In the genomic region with DNA sequence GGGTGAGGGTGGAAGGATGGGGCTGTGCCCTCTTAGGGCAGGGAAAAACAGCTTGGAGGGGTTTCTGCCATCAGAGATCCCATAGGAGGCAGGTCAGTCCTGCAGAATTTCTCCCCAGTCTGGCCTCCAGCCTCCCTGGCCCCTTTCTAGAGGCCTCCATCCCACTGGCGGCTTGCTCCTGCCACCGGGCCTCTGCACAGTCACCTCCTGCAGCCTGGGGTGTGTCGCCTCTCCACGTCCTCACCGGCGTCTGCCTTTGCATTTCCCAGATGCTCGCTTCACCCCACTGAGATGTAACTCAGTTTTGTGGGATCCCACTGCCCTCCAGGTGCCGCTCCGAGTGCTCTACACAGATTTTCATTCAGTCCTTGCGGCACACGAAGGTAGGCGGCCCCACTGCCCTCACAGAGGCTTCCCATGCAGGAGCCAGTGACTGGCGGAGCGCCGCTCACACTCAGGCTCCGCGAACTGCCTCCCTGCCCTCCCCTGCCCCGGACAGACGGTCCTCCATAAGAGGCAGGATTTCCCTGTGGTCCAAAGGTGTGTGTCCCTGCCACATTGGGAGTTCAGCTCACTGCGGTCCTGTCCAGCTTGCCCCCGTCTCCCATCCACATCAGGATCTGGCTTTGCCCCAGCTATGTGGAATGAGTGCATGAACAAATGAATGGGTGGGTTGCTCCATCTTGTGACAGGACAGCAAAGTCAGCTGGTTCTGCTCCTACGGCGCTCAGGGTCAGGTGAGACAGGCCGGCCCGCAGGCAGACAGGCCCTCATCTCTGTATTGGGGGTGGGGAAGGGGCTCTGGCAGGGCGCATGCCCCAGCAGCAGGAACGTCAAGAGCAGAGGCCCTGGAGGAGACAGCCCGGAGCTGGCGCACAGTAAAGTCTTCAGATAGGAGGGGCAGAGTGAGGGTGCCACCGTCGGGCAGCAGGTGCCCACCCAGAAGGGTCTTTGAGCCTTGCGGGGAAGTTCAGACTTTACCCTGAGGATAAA, we compare ENCODE assay signal across 23 cellular contexts. TPM values are rescaled to one million over a fixed set of nuclear protein-coding genes. Genes with fewer than 3 reads are reported as not detected.
DNase-seq lines count a peak whose midpoint lies in the region; ATAC-seq and TF ChIP-seq lines count a peak whose summit lies in the region.
"Had no signal": no experiment of that assay in that cellular context is flagged by ENCODE, and none has a peak within 500 bp of the region (broad histone marks: within the 10 kb centered on the region; RNA-seq: fewer than 3 reads in every experiment).

No MANE protein-coding gene starts in this region.

- peak overlapping the region; percentile 93 for H3K4me2 ChIP-seq in GM23338
- peak overlapping the region; percentile 73 for H3K4me2 ChIP-seq in neural progenitor cell

- DNase-seq in GM23338 (ENCODE audit: low spot score) (peak; percentile 21), NT2/D1 (ENCODE audit: low read depth, low spot score) (no peak), ecto neural progenitor cell (ENCODE audit: low spot score) (peak; percentile 45), neural progenitor cell (ENCODE audit: low spot score) (no peak), NCI-H1436 (lab: John Stamatoyannopoulos, UW) (no peak), SHP77 (lab: John Stamatoyannopoulos, UW) (no peak), hippocampal formation (lab: John Stamatoyannopoulos, UW) (no peak)
- DNase-seq in natural killer cell treated with Interleukin-12 subunit alpha and Interleukin-12 subunit beta and Interleukin-15 and Interleukin-18, amount 100 ng/mL, for 72 hours (ENCODE audit: low spot score): no peak
- DNase-seq: ACHN; activated CD4-positive, alpha-beta memory T cell treated with anti-CD3 and anti-CD28 coated beads, Interleukin-2, amount 10 ng/mL, durations not matched to agents 7 days and 5 days; activated CD4-positive, alpha-beta T cell treated with anti-CD3 and anti-CD28 coated beads for 1 hour; heart right ventricle; MM.1S; NCI-H2081 treated with DMSO at 0.1 percent for 48 hours; NCI-H774; ovary; small intestine; stimulated activated CD4-positive, alpha-beta T cell treated with anti-CD3 and anti-CD28 coated beads, Interleukin-2, amount 100 ng/mL, for 24 hours; T-helper 2 cell; trophoblast cell had no signal

- H4K20me1 ChIP-seq in GM23338 (replicated peaks; ENCODE audit: insufficient read depth) (peaks cover 5% of the 10 kb centered on the region; the same call in 1 of the 2 replicates), neural progenitor cell (ENCODE audit: low read depth) (peaks cover 36% of the 10 kb centered on the region)

- H3K4me1 ChIP-seq in GM23338 (ENCODE audit: insufficient read depth): peaks cover 31% of the 10 kb centered on the region
- H3K4me1 ChIP-seq in NT2/D1 (ENCODE audit: insufficient read depth, insufficient read length): peaks cover 11% of the 10 kb centered on the region
- H3K4me1 ChIP-seq in neural progenitor cell: peaks cover 6% of the 10 kb centered on the region

- H3K9me3 Mint-ChIP-seq in GM23338 (peaks cover 9% of the 10 kb centered on the region), neural progenitor cell (peaks cover 4% of the 10 kb centered on the region)
- peaks cover 3% of the 10 kb centered on the region for H3K9me3 Mint-ChIP-seq in natural killer cell treated with Interleukin-12 subunit alpha and Interleukin-12 subunit beta and Interleukin-15 and Interleukin-18, amount 100 ng/mL, for 72 hours

- H3K27me3 Mint-ChIP-seq in GM23338 (ENCODE audit: insufficient read depth, low read depth, poor library complexity) (peaks cover 63% of the 10 kb centered on the region), neural progenitor cell (ENCODE audit: insufficient read depth, low read depth) (peaks cover 37% of the 10 kb centered on the region)
- H3K27me3 Mint-ChIP-seq in natural killer cell treated with Interleukin-12 subunit alpha and Interleukin-12 subunit beta and Interleukin-15 and Interleukin-18, amount 100 ng/mL, for 72 hours: peaks cover 36 to 48% of the 10 kb centered on the region in 2 donors

- H3K27ac ChIP-seq in GM23338 (ENCODE audit: low read depth) (no peak overlapping the region), neural progenitor cell (no peak overlapping the region)
- H3K27ac ChIP-seq: heart right ventricle, ovary had no signal

- H3K4me3 Mint-ChIP-seq in GM23338 (peak overlapping the region; percentile 47), neural progenitor cell (no peak overlapping the region)
- no peak overlapping the region for H3K4me3 Mint-ChIP-seq in natural killer cell treated with Interleukin-12 subunit alpha and Interleukin-12 subunit beta and Interleukin-15 and Interleukin-18, amount 100 ng/mL, for 72 hours
- H3K4me3 Mint-ChIP-seq: activated CD4-positive, alpha-beta memory T cell treated with anti-CD3 and anti-CD28 coated beads, Interleukin-2, amount 10 ng/mL, durations not matched to agents 7 days and 5 days had no signal

- H3K4me1 Mint-ChIP-seq in GM23338: peaks cover 24% of the 10 kb centered on the region
- H3K4me1 Mint-ChIP-seq in neural progenitor cell: peaks cover 17% of the 10 kb centered on the region
- peaks cover 0 to 10% of the 10 kb centered on the region in 2 donors for H3K4me1 Mint-ChIP-seq in natural killer cell treated with Interleukin-12 subunit alpha and Interleukin-12 subunit beta and Interleukin-15 and Interleukin-18, amount 100 ng/mL, for 72 hours (ENCODE audit: low read depth in 2 of 2)

- no peaks in the 10 kb centered on the region for H3K9me2 ChIP-seq in GM23338 (ENCODE audit: insufficient read depth)

- H3K9ac ChIP-seq in NT2/D1 (ENCODE audit: insufficient read length, low read depth) (peak overlapping the region; percentile 47), neural progenitor cell (no peak overlapping the region)

- TF ChIP-seq CTCF in GM23338 (conservative IDR thresholded peaks at IDR 0.05; ENCODE audit: low read depth in 2 of 2) (peak in 1 of 2 experiments; percentile 20; a peak in 1 of 4 replicates), neural progenitor cell (IDR thresholded peaks at IDR 0.05) (no peak)

- H2AFZ ChIP-seq in GM23338: peak overlapping the region; percentile 28; the same call in 1 of the 2 replicates
- no peak overlapping the region for H2AFZ ChIP-seq in neural progenitor cell (replicated peaks)

- H3K9me3 ChIP-seq in NT2/D1 (ENCODE audit: insufficient read depth, low read length): peaks cover 4% of the 10 kb centered on the region
- peaks cover 4% of the 10 kb centered on the region for H3K9me3 ChIP-seq in neural progenitor cell (ENCODE audit: low read depth)
- H3K9me3 ChIP-seq: ovary had no signal

- H3F3A ChIP-seq in GM23338 (replicated peaks; ENCODE audit: low read depth) (peaks cover 11% of the 10 kb centered on the region), neural progenitor cell (ENCODE audit: low read depth) (peaks cover 6% of the 10 kb centered on the region)

- H3K36me3 ChIP-seq in GM23338 (ENCODE audit: insufficient read depth) (no peaks in the 10 kb centered on the region), NT2/D1 (ENCODE audit: insufficient read depth, insufficient read length, low read length) (peaks cover 2% of the 10 kb centered on the region), neural progenitor cell (no peaks in the 10 kb centered on the region)
- H3K36me3 ChIP-seq: heart right ventricle, ovary had no signal

- peak overlapping the region; percentile 83 for H3K4me3 ChIP-seq in GM23338
- H3K4me3 ChIP-seq in NT2/D1 (ENCODE audit: insufficient read length, low read depth): no peak overlapping the region
- H3K4me3 ChIP-seq in neural progenitor cell: no peak overlapping the region
- H3K4me3 ChIP-seq: heart right ventricle, ovary had no signal

- H3K36me3 Mint-ChIP-seq in GM23338 (ENCODE audit: low read depth) (peaks cover 2% of the 10 kb centered on the region; the same call in 2 of the 3 replicates), neural progenitor cell (peaks cover 1% of the 10 kb centered on the region)
- H3K36me3 Mint-ChIP-seq in natural killer cell treated with Interleukin-12 subunit alpha and Interleukin-12 subunit beta and Interleukin-15 and Interleukin-18, amount 100 ng/mL, for 72 hours: no peaks in the 10 kb centered on the region

- H3K79me2 ChIP-seq in GM23338 (replicated peaks; ENCODE audit: insufficient read depth) (no peaks in the 10 kb centered on the region), neural progenitor cell (ENCODE audit: low read depth) (no peaks in the 10 kb centered on the region)

- ATAC-seq in GM23338: peak; percentile 9
- ATAC-seq in natural killer cell treated with Interleukin-12 subunit alpha and Interleukin-12 subunit beta and Interleukin-15 and Interleukin-18, amount 100 ng/mL, for 72 hours: no peak
- ATAC-seq: esophagus mucosa had no signal

- H3K27ac Mint-ChIP-seq in GM23338 (no peak overlapping the region), neural progenitor cell (no peak overlapping the region)
- H3K27ac Mint-ChIP-seq in natural killer cell treated with Interleukin-12 subunit alpha and Interleukin-12 subunit beta and Interleukin-15 and Interleukin-18, amount 100 ng/mL, for 72 hours: no peak overlapping the region
- H3K27ac Mint-ChIP-seq: activated CD4-positive, alpha-beta memory T cell treated with anti-CD3 and anti-CD28 coated beads, Interleukin-2, amount 10 ng/mL, durations not matched to agents 7 days and 5 days had no signal

- H3K27me3 ChIP-seq in GM23338 (ENCODE audit: insufficient read depth): peaks cover 80% of the 10 kb centered on the region
- peaks cover 42% of the 10 kb centered on the region for H3K27me3 ChIP-seq in NT2/D1 (ENCODE audit: insufficient read depth, insufficient read length)
- H3K27me3 ChIP-seq in neural progenitor cell: peaks cover 93% of the 10 kb centered on the region
- H3K27me3 ChIP-seq: ovary had no signal

TF ChIP-seq in GM23338, 12 proteins besides CTCF, POLR2A, EP300 and RAD21 (continues in another document):
- TF ChIP-seq CREB1 (CRISPR knock-in tag; IDR thresholded peaks at IDR 0.05; ENCODE audit: low read depth): no peak

RNA-seq across cellular contexts. Expression of gene TMEM271, which starts 2.7 kb away (rescaled TPM):
- total RNA-seq in GM23338 (2014; rRNA removed; shearing (Covaris generic)): 0.62 TPM in 1 of 2 replicates, not detected in the other
- polyA plus RNA-seq in GM23338 (2016; fragmentation: Nextera tagmentation; extraction: Ambion mirVana): 0.11 and 0.21 TPM in 2 replicates
- total RNA-seq in neural progenitor cell (ENCODE audit: low replicate concordance): not detected in 2 replicates
- total RNA-seq in natural killer cell treated with Interleukin-12 subunit alpha and Interleukin-12 subunit beta and Interleukin-15 and Interleukin-18, amount 100 ng/mL, for 72 hours: not detected
- total RNA-seq: activated CD4-positive, alpha-beta memory T cell treated with anti-CD3 and anti-CD28 coated beads, Interleukin-2, amount 10 ng/mL, durations not matched to agents 7 days and 5 days; esophagus mucosa; heart right ventricle; ovary had no signal
- polyA plus RNA-seq: BJ, heart right ventricle, ovary had no signal

RNA-seq across cellular contexts. Expression of gene PDE6B, which starts 46.6 kb away (rescaled TPM):
- total RNA-seq in GM23338 (2014; rRNA removed; shearing (Covaris generic)): 3.1 and 5.0 TPM in 2 replicates
- 3.3 and 3.4 TPM in 2 replicates for polyA plus RNA-seq in GM23338 (2016; fragmentation: Nextera tagmentation; extraction: Ambion mirVana)
- 4.3 and 19.5 TPM in 2 replicates for total RNA-seq in neural progenitor cell (ENCODE audit: low replicate concordance)
- total RNA-seq in natural killer cell treated with Interleukin-12 subunit alpha and Interleukin-12 subunit beta and Interleukin-15 and Interleukin-18, amount 100 ng/mL, for 72 hours: 10 to 100 TPM; 14.1 to 14.8 TPM
- total RNA-seq: H4 had no signal

Comparison
In these comparisons a context has a peak if more than half of its experiments do, and no peak if none do; other contexts are left out.
1. DNase-seq: peak in GM23338 (single experiment) and ecto neural progenitor cell (single experiment); none in NT2/D1 (single experiment), neural progenitor cell (single experiment), NCI-H1436 (single experiment), SHP77 (0 of 2), natural killer cell treated with Interleukin-12 subunit alpha and Interleukin-12 subunit beta and Interleukin-15 and Interleukin-18, amount 100 ng/mL, for 72 hours (single experiment) and hippocampal formation (0 of 2).